In genomic region chr3:145698252-145698651, GRCh38 we compare ENCODE assay signal across 24 cellular contexts.
DNase-seq lines count a peak whose midpoint lies in the region; FAIRE-seq and TF ChIP-seq lines count a peak whose summit lies in the region.
"Had no signal": no experiment of that assay in that cellular context is flagged by ENCODE, and none has a peak within 500 bp of the region (broad histone marks: within the 10 kb centered on the region; RNA-seq: fewer than 3 reads in every experiment).

No MANE protein-coding gene starts in this region.

- H3K27me3 ChIP-seq in GM23248 (replicated peaks; ENCODE audit: insufficient read depth) (no peaks in the 10 kb centered on the region), small intestine (ENCODE audit: control insufficient read depth in 2 of 2, insufficient read depth in 2 of 2, low read length in 2 of 2) (no peaks in the 10 kb centered on the region)
- H3K27me3 ChIP-seq: esophagus muscularis mucosa, heart right ventricle, SJCRH30, thyroid gland had no signal

- no peak overlapping the region for H3K4me2 ChIP-seq in GM23248 (ENCODE audit: unreplicated experiment)

- H3K9me3 ChIP-seq in GM23248 (ENCODE audit: low read depth) (no peaks in the 10 kb centered on the region), small intestine (ENCODE audit: control insufficient read depth, low read depth) (no peaks in the 10 kb centered on the region)
- H3K9me3 ChIP-seq: esophagus muscularis mucosa, heart right ventricle, SJCRH30, thyroid gland had no signal

- H3K9ac ChIP-seq in GM23248 = no peak overlapping the region

- H3K27ac ChIP-seq in GM23248 (peak overlapping the region; percentile 24; the same call in 1 of the 2 replicates), small intestine (ENCODE audit: low read depth in 1 of 2, low read length in 1 of 2) (no peak overlapping the region)
- H3K27ac ChIP-seq: esophagus muscularis mucosa, heart right ventricle, SJCRH30, thyroid gland had no signal

- H3K36me3 ChIP-seq in GM23248 (ENCODE audit: low read depth) (no peaks in the 10 kb centered on the region), small intestine (ENCODE audit: control insufficient read depth in 2 of 2, insufficient read depth in 2 of 2, low read length in 2 of 2) (no peaks in the 10 kb centered on the region)
- H3K36me3 ChIP-seq: esophagus muscularis mucosa, heart right ventricle, SJCRH30, thyroid gland had no signal

- no peaks in the 10 kb centered on the region for H4K20me1 ChIP-seq in GM23248 (ENCODE audit: insufficient read depth)

- DNase-seq in GM23248 (peak; percentile 63), SIG-M5 treated with dmso at 0.1 percent for 504 hours (lab: John Stamatoyannopoulos, UW; ENCODE audit: unreplicated experiment) (peak; percentile 69), fibroblast of mammary gland (ENCODE audit: low read depth) (peak; percentile 45), renal cortical epithelial cell (ENCODE audit: low read depth) (peak; percentile 39), small intestine (no peak), NCI-H2196 (lab: John Stamatoyannopoulos, UW; ENCODE audit: unreplicated experiment) (no peak), anterior cingulate cortex (lab: John Stamatoyannopoulos, UW) (no peak)
- no peak for DNase-seq in activated T-cell treated with anti-CD3 and anti-CD28 coated beads, Interleukin-2, amount 50 U/mL, for 48 hours
- DNase-seq: activated naive CD4-positive, alpha-beta T cell treated with anti-CD3 and anti-CD28 coated beads, Interleukin-2, amount 50 U/mL, for 16 hours; activated T-cell treated with anti-CD3 and anti-CD28 coated beads, Interleukin-2, amount 50 U/mL, for 72 hours; CD4-positive, alpha-beta T cell; effector CD4-positive, alpha-beta T cell; H7; heart right ventricle; MM.1S; NCI-H1694 treated with DMSO at 0.1 percent for 48 hours; NCI-H748 treated with DMSO at 0.1 percent for 48 hours; nephron progenitor cell; SJCRH30; stimulated activated CD4-positive, alpha-beta T cell treated with anti-CD3 and anti-CD28 coated beads, Interleukin-4, amount 100 ng/mL, for 24 hours; stimulated activated naive CD4-positive, alpha-beta T cell treated with Interleukin-2 at 50 U/mL for 16 hours; thyroid gland had no signal

- no peak for TF ChIP-seq CTCF in fibroblast of mammary gland (conservative IDR thresholded peaks at IDR 0.05; ENCODE audit: control insufficient read depth, insufficient read depth, low read depth, low read length)

- no peak for FAIRE-seq in small intestine (lab: Jason Lieb, UNC)
- FAIRE-seq: GM18507 had no signal

- WGBS in GM23248 (ENCODE audit: low coverage in 1 of 2, low lambda C conversion rate in 2 of 2, missing lambda C conversion rate in 2 of 2), 2 experiments = 13 to 14% methylated on average over 7 of the region's 7 CpGs
- WGBS in small intestine, 3 donors = 63 to 64% (median 64%) methylated on average over 7 of the region's 7 CpGs

- in situ Hi-C loops in GM23248 (cut with MboI) = no loop called here

- no peak overlapping the region for H3K4me3 ChIP-seq in GM23248
- no peak overlapping the region for H3K4me3 ChIP-seq in fibroblast of mammary gland (ENCODE audit: control insufficient read depth, low read depth, low read length)
- no peak overlapping the region for H3K4me3 ChIP-seq in small intestine (ENCODE audit: low read depth in 1 of 2, low read length in 2 of 2)
- H3K4me3 ChIP-seq: esophagus muscularis mucosa, heart right ventricle, SJCRH30, thyroid gland had no signal

- no peaks in the 10 kb centered on the region for H3K79me2 ChIP-seq in GM23248 (ENCODE audit: insufficient read depth)

- no peaks in the 10 kb centered on the region for H3F3A ChIP-seq in GM23248 (ENCODE audit: insufficient read depth)

- no peaks in the 10 kb centered on the region for H3K9me2 ChIP-seq in GM23248 (ENCODE audit: insufficient read depth)

- no peak overlapping the region for H2AFZ ChIP-seq in GM23248

- H3K4me1 ChIP-seq in GM23248 (ENCODE audit: insufficient read depth) (no peaks in the 10 kb centered on the region), small intestine (ENCODE audit: control insufficient read depth in 2 of 2, insufficient read depth in 1 of 2, low read depth in 1 of 2, low read length in 1 of 2) (no peaks in the 10 kb centered on the region)
- H3K4me1 ChIP-seq: heart right ventricle, SJCRH30, thyroid gland had no signal

Comparison
In these comparisons a context has a peak if more than half of its experiments do, and no peak if none do; other contexts are left out.
1. DNase-seq: peak in GM23248 (single experiment), SIG-M5 treated with dmso at 0.1 percent for 504 hours (single experiment), fibroblast of mammary gland (single experiment) and renal cortical epithelial cell (single experiment); none in activated T-cell treated with anti-CD3 and anti-CD28 coated beads, Interleukin-2, amount 50 U/mL, for 48 hours (0 of 2), small intestine (single experiment), NCI-H2196 (single experiment) and anterior cingulate cortex (0 of 58).